23 cellular contexts compared by ENCODE assay signal in genomic region chr4:42843694-42844093, GRCh38. TPM values are rescaled to one million over a fixed set of nuclear protein-coding genes. Genes with fewer than 3 reads are reported as not detected.
"Had no signal": no experiment of that assay in that cellular context is flagged by ENCODE, and none has a peak within 500 bp of the region (broad histone marks: within the 10 kb centered on the region; RNA-seq: fewer than 3 reads in every experiment).

No MANE protein-coding gene starts in this region.

- DNase-seq: activated CD4-positive, alpha-beta T cell treated with anti-CD3 and anti-CD28 coated beads, Interleukin-2, amount 10 ng/mL, durations not matched to agents 24 days and 14 days; activated CD4-positive, CD25-positive, alpha-beta regulatory T cell; activated CD8-positive, alpha-beta T cell treated with anti-CD3 and anti-CD28 coated beads, Interleukin-2, amount 10 ng/mL, durations not matched to agents 7 days and 5 days; activated naive CD4-positive, alpha-beta T cell treated with anti-CD3 and anti-CD28 coated beads for 36 hours; activated T-cell treated with anti-CD3 and anti-CD28 coated beads, Interleukin-2, amount 50 U/mL, for 24 hours; anterior cingulate cortex; brain microvascular endothelial cell; colonic mucosa; foreskin melanocyte; heart left ventricle; kidney glomerular epithelial cell; left ventricle myocardium superior; occipital lobe; retina; stimulated activated CD4-positive, alpha-beta T cell treated with anti-CD3 and anti-CD28 coated beads, Interleukin-12 subunit alpha, Interleukin-12 subunit beta, amount 100 ng/mL, for 4 hours; stimulated activated CD4-positive, alpha-beta T cell treated with anti-CD3 and anti-CD28 coated beads, Interleukin-1b, Interleukin-23, amount 100 ng/mL, for 48 hours; stimulated activated naive CD8-positive, alpha-beta T cell treated with anti-CD3 and anti-CD28 coated beads, Interleukin-15, Interleukin-2, amounts not matched to agents 100 U/mL and 50 U/mL, for 24 hours; trophoblast cell had no signal

- ATAC-seq: activated CD8-positive, alpha-beta T cell treated with anti-CD3 and anti-CD28 coated beads, Interleukin-2, amount 10 ng/mL, durations not matched to agents 7 days and 5 days; heart left ventricle; left ventricle myocardium superior; stimulated activated naive CD8-positive, alpha-beta T cell treated with anti-CD3 and anti-CD28 coated beads, Interleukin-15, Interleukin-2, amounts not matched to agents 100 U/mL and 50 U/mL, for 24 hours had no signal

- H3K27ac ChIP-seq: brain microvascular endothelial cell, colonic mucosa, heart left ventricle, suprapubic skin had no signal

RNA-seq across cellular contexts. Expression of gene GRXCR1, which starts 48.8 kb away (rescaled TPM):
- total RNA-seq: activated CD4-positive, alpha-beta T cell treated with anti-CD3 and anti-CD28 coated beads, Interleukin-2, amount 10 ng/mL, durations not matched to agents 24 days and 14 days; activated CD8-positive, alpha-beta T cell treated with anti-CD3 and anti-CD28 coated beads, Interleukin-2, amount 10 ng/mL, durations not matched to agents 7 days and 5 days; activated naive CD4-positive, alpha-beta T cell treated with anti-CD3 and anti-CD28 coated beads for 36 hours; activated T-helper 2 cell treated with anti-CD3 and anti-CD28 coated beads, Interferon-gamma antibody, Interleukin-2, Interleukin-4, amounts not matched to agents 10 μg/mL and 5 μg/mL and 100 μg/mL, durations not matched to agents 14 hours and 24 hours and 36 hours; colonic mucosa; epithelial cell of proximal tubule; heart left ventricle; left ventricle myocardium superior; mononuclear cell; occipital lobe; posterior vena cava; suprapubic skin had no signal
